9 cellular contexts compared by ENCODE assay signal in the genomic region with DNA sequence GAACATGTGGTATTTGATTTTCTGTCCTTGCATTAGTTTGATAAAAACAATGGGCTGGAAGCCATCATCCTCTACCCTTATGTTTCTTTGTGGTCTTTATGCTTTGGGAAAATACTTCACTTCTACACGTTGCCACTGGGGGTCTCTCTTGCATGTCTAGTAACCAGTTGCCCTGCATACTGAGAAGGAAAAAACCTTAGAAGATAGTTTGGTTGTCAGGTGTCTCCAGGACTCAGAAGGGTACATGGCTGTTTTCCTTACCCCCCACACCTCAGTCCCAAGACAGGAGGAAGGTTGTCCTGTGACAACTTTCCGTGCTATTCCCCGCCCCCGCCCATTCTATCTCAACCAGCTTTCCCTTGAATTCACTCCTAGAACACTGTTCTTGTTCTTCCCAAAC.
A peak's percentile ranks its signal among the peaks of the same experiment; 100 is the strongest.
DNase-seq lines count a peak whose midpoint lies in the region; ATAC-seq, FAIRE-seq and TF ChIP-seq lines count a peak whose summit lies in the region.
"Had no signal": no experiment of that assay in that cellular context is flagged by ENCODE, and none has a peak within 500 bp of the region (broad histone marks: within the 10 kb centered on the region; RNA-seq: fewer than 3 reads in every experiment).

No MANE protein-coding gene starts in this region.

- CTCF ChIA-PET in MCF 10A (lab: Yijun Ruan, JAX) = interaction anchor here (0.6 to 4.8 kb wide), 9 partner anchors 19 to 432 kb away, joined by 3 to 37 read pairs (median 4); no protein-coding TSS in a partner anchor

- ATAC-seq in GM19324 (IDR thresholded peaks at IDR 0.05; ENCODE audit: low FRiP score, unreplicated experiment) = no peak
- ATAC-seq in activated naive CD8-positive, alpha-beta T cell treated with anti-CD3 and anti-CD28 coated beads, Interleukin-2, amount 50 U/mL, for 24 hours = no peak

- peak; percentile 22 for DNase-seq in MCF 10A (ENCODE audit: unreplicated experiment)
- no peak for DNase-seq in breast epithelium (ENCODE audit: low spot score in 2 of 2)
- peak; percentile 22 for DNase-seq in NCI-H1694 treated with DMSO at 0.1 percent for 48 hours (lab: John Stamatoyannopoulos, UW)
- DNase-seq in epithelial cell of proximal tubule (ENCODE audit: low read depth) = no peak
- no peak for DNase-seq in transverse colon
- no peak for DNase-seq in activated naive CD8-positive, alpha-beta T cell treated with anti-CD3 and anti-CD28 coated beads, Interleukin-2, amount 50 U/mL, for 24 hours
- no peak for DNase-seq in H54 (ENCODE audit: insufficient read length, low spot score)

- no peak overlapping the region for H3K27ac ChIP-seq in breast epithelium
- H3K27ac ChIP-seq in transverse colon = no peak overlapping the region

- POLR2A ChIA-PET in MCF 10A (lab: Yijun Ruan, JAX) = interaction anchor here (0.6 kb wide), 1 partner anchor 160 kb away, joined by 3 read pairs; the partner anchor contains the start of gene PRRG1

- no peaks in the 10 kb centered on the region for H3K9me3 Mint-ChIP-seq in MCF 10A (ENCODE audit: unreplicated experiment)
- H3K9me3 Mint-ChIP-seq in activated naive CD8-positive, alpha-beta T cell treated with anti-CD3 and anti-CD28 coated beads, Interleukin-2, amount 50 U/mL, for 24 hours = no peaks in the 10 kb centered on the region

- TF ChIP-seq POLR2A in breast epithelium (IDR thresholded peaks at IDR 0.05) (no peak), transverse colon (IDR thresholded peaks at IDR 0.05) (no peak), H54 (IDR thresholded peaks at IDR 0.05; ENCODE audit: low read depth, low read length) (no peak)

- H3K36me3 ChIP-seq in breast epithelium = no peaks in the 10 kb centered on the region
- no peaks in the 10 kb centered on the region for H3K36me3 ChIP-seq in transverse colon

- H3K4me3 Mint-ChIP-seq in MCF 10A (ENCODE audit: unreplicated experiment) = no peak overlapping the region
- no peak overlapping the region for H3K4me3 Mint-ChIP-seq in activated naive CD8-positive, alpha-beta T cell treated with anti-CD3 and anti-CD28 coated beads, Interleukin-2, amount 50 U/mL, for 24 hours

- H3K4me3 ChIP-seq in breast epithelium (no peak overlapping the region), epithelial cell of proximal tubule (ENCODE audit: low read depth, low read length) (no peak overlapping the region), transverse colon (no peak overlapping the region)
- H3K4me3 ChIP-seq: lung had no signal

- no peaks in the 10 kb centered on the region for H3K9me3 ChIP-seq in breast epithelium
- H3K9me3 ChIP-seq in transverse colon = no peaks in the 10 kb centered on the region

- in situ Hi-C loops in transverse colon (cut with MboI; ENCODE audit: low pct_ligation_motif_present in 1 of 4, low pct_unique_long_range_greater_than_20kb in 1 of 4, low sequenced_read_pairs in 3 of 4) = no loop called here

- 62% methylated on average over 4 of the region's 4 CpGs; no CpG with 5 or more reads in 1 of the 2 donors for WGBS in transverse colon (ENCODE audit: low coverage in 1 of 2), 2 donors

- no peak for FAIRE-seq in H54 (lab: Jason Lieb, UNC)

- H3K27me3 ChIP-seq in breast epithelium = peaks cover 0 to 14% of the 10 kb centered on the region in 2 donors
- H3K27me3 ChIP-seq in transverse colon = no peaks in the 10 kb centered on the region

- H3K4me1 Mint-ChIP-seq in MCF 10A (ENCODE audit: insufficient read depth, unreplicated experiment) = no peaks in the 10 kb centered on the region
- no peaks in the 10 kb centered on the region for H3K4me1 Mint-ChIP-seq in activated naive CD8-positive, alpha-beta T cell treated with anti-CD3 and anti-CD28 coated beads, Interleukin-2, amount 50 U/mL, for 24 hours

- no peak overlapping the region for H3K27ac Mint-ChIP-seq in MCF 10A (ENCODE audit: low read depth, unreplicated experiment)
- no peak overlapping the region for H3K27ac Mint-ChIP-seq in activated naive CD8-positive, alpha-beta T cell treated with anti-CD3 and anti-CD28 coated beads, Interleukin-2, amount 50 U/mL, for 24 hours

- TF ChIP-seq EP300 in transverse colon (IDR thresholded peaks at IDR 0.05; ENCODE audit: low read depth) = no peak

- no TSS peak for BruUV-seq in MCF 10A (replicated peaks; lab: Mats Ljungman, UMichigan)

- H3K27me3 Mint-ChIP-seq in MCF 10A (ENCODE audit: insufficient read depth, unreplicated experiment) = peaks cover 80% of the 10 kb centered on the region
- no peaks in the 10 kb centered on the region for H3K27me3 Mint-ChIP-seq in activated naive CD8-positive, alpha-beta T cell treated with anti-CD3 and anti-CD28 coated beads, Interleukin-2, amount 50 U/mL, for 24 hours

- H3K36me3 Mint-ChIP-seq in MCF 10A (ENCODE audit: insufficient read depth, unreplicated experiment) = no peaks in the 10 kb centered on the region
- H3K36me3 Mint-ChIP-seq in activated naive CD8-positive, alpha-beta T cell treated with anti-CD3 and anti-CD28 coated beads, Interleukin-2, amount 50 U/mL, for 24 hours (ENCODE audit: low read depth) = no peaks in the 10 kb centered on the region

- TF ChIP-seq CTCF in MCF 10A (IDR thresholded peaks at IDR 0.05; ENCODE audit: unreplicated experiment) (peak; percentile 53), breast epithelium (IDR thresholded peaks at IDR 0.05) (peak in 1 of 3 donors; percentile 11), epithelial cell of proximal tubule (conservative IDR thresholded peaks at IDR 0.05; ENCODE audit: low read depth, low read length) (peak; percentile 48), transverse colon (IDR thresholded peaks at IDR 0.05) (peak in 3 of 5 experiments; percentile 20 to 38 (median 29))

- no peaks in the 10 kb centered on the region for H3K4me1 ChIP-seq in breast epithelium
- no peaks in the 10 kb centered on the region for H3K4me1 ChIP-seq in transverse colon

- intact Hi-C loops in MCF 10A (cut with micrococcal nuclease) (loop anchor here (1.0 kb wide), 2 partner anchors 236 to 316 kb away; no protein-coding TSS in a partner anchor), breast epithelium (cut with DNase I; ENCODE audit: low total_unique reads) (no loop called here), transverse colon (cut with DNase I; ENCODE audit: low total_unique reads) (loop anchor here (10.0 kb wide), 1 partner anchor 315 kb away; no protein-coding TSS in a partner anchor)

Comparison
In these comparisons a context has a peak if more than half of its experiments do, and no peak if none do; other contexts are left out.
1. DNase-seq: peak in MCF 10A (single experiment) and NCI-H1694 treated with DMSO at 0.1 percent for 48 hours (single experiment); none in breast epithelium (0 of 2), epithelial cell of proximal tubule (single experiment), transverse colon (single experiment), activated naive CD8-positive, alpha-beta T cell treated with anti-CD3 and anti-CD28 coated beads, Interleukin-2, amount 50 U/mL, for 24 hours (single experiment) and H54 (single experiment).